ENCODE assay signal across 8 cellular contexts in genomic region chr15:44735482-44736260, GRCh38. TPM values are rescaled to one million over a fixed set of nuclear protein-coding genes. Genes with fewer than 3 reads are reported as not detected.
DNase-seq lines count a peak whose midpoint lies in the region; ATAC-seq and TF ChIP-seq lines count a peak whose summit lies in the region.

No MANE protein-coding gene starts in this region.

- H3K18ac ChIP-seq in H9 (ENCODE audit: insufficient read length, low read depth, low read length): no peak overlapping the region

- H3K27ac ChIP-seq in ACC112 (ENCODE audit: low read depth, low read length) (peak overlapping the region; percentile 45), H9 (ENCODE audit: insufficient read length, low read depth, low read length) (no peak overlapping the region), right atrium auricular region (peak overlapping the region; percentile 8 to 72), temporal lobe (ENCODE audit: low read depth, low read length) (peak overlapping the region; percentile 13)

- H3K14ac ChIP-seq in H9 (ENCODE audit: insufficient read depth, low read length): no peak overlapping the region

- no peak overlapping the region for H4K8ac ChIP-seq in H9 (replicated peaks; ENCODE audit: insufficient read length, low read depth, low read length)

- no peaks in the 10 kb centered on the region for H4K20me1 ChIP-seq in H9 (ENCODE audit: control insufficient read depth, insufficient read depth, insufficient read length)

- no peak overlapping the region for H3K23ac ChIP-seq in H9 (ENCODE audit: insufficient read length, low read depth, low read length)

- no peak overlapping the region for H3K4me3 Mint-ChIP-seq in H9

- no peak for TF ChIP-seq CTCF in H9 (conservative IDR thresholded peaks at IDR 0.05)
- TF ChIP-seq CTCF in right atrium auricular region (IDR thresholded peaks at IDR 0.05): no peak

- no peak for DNase-seq in H9
- DNase-seq in activated CD4-positive, CD25-positive, alpha-beta regulatory T cell treated with anti-CD3 and anti-CD28 coated beads, Interleukin-2, amount 50 U/mL, for 72 hours: peak; percentile 40
- peak; percentile 80 for DNase-seq in right atrium auricular region (ENCODE audit: low spot score)
- DNase-seq in DMS79 treated with DMSO at 0.1 percent for 48 hours (lab: John Stamatoyannopoulos, UW): no peak

- no peaks in the 10 kb centered on the region for H3K79me1 ChIP-seq in H9 (ENCODE audit: insufficient read depth, low read depth, low read length, poor library complexity, severe bottlenecking)

- 100% methylated on average over 1 of the region's 8 CpGs for WGBS in H9 (ENCODE audit: extremely low coverage, insufficient read length, low lambda C conversion rate)

- no peaks in the 10 kb centered on the region for H3K23me2 ChIP-seq in H9 (ENCODE audit: insufficient read length, low read depth, low read length, poor library complexity, severe bottlenecking)

- H3K79me2 ChIP-seq in ACC112 (ENCODE audit: control insufficient read depth, insufficient read depth, low read length, unreplicated experiment) (peaks cover 9% of the 10 kb centered on the region), H9 (ENCODE audit: insufficient read depth, low read length) (no peaks in the 10 kb centered on the region)

- 0 out of 2 replicates have a peak, but pooled peaks cover 2% of the 10 kb centered on the region for H3K27me3 Mint-ChIP-seq in H9 (ENCODE audit: low read depth)

- no peak overlapping the region for H4K5ac ChIP-seq in H9 (ENCODE audit: insufficient read length, low read depth, low read length)

- H3K36me3 Mint-ChIP-seq in H9 (ENCODE audit: insufficient read depth in 1 of 3, low read depth in 3 of 3): peaks cover 0 to 3% (median 0%) of the 10 kb centered on the region in 3 experiments; a peak in 1 of 7 replicates

- peaks cover 9 to 14% of the 10 kb centered on the region in 2 experiments; a peak in 3 of 4 replicates for H3K4me1 Mint-ChIP-seq in H9

- H4K91ac ChIP-seq in H9 (ENCODE audit: insufficient read length, low read depth, low read length): no peak overlapping the region

- no peak overlapping the region for H3K4me3 ChIP-seq in ACC112 (ENCODE audit: low read depth, low read length)
- H3K4me3 ChIP-seq in right atrium auricular region: no peak overlapping the region

- no peaks in the 10 kb centered on the region for H3K27me3 ChIP-seq in ACC112 (ENCODE audit: insufficient read depth, low read length)
- no peaks in the 10 kb centered on the region for H3K27me3 ChIP-seq in H9 (ENCODE audit: insufficient read depth, low read length)
- no peaks in the 10 kb centered on the region for H3K27me3 ChIP-seq in right atrium auricular region

- H3K9ac ChIP-seq in H9 (ENCODE audit: extremely low read depth, insufficient read length, low read length): no peak overlapping the region

- H3K9me3 ChIP-seq in H9 (ENCODE audit: control insufficient read depth, low read depth, low read length): no peaks in the 10 kb centered on the region
- H3K9me3 ChIP-seq in right atrium auricular region: no peaks in the 10 kb centered on the region

- no peak overlapping the region for H3T11ph ChIP-seq in H9 (ENCODE audit: low read length)

- no peak overlapping the region for H3K4ac ChIP-seq in H9 (ENCODE audit: low read depth, low read length)

- H2AK5ac ChIP-seq in H9 (ENCODE audit: insufficient read length, low read length): no peak overlapping the region

- H2BK5ac ChIP-seq in H9 (ENCODE audit: insufficient read length, low read length): no peak overlapping the region

- H2AFZ ChIP-seq in ACC112 (ENCODE audit: low read length, unreplicated experiment): peak overlapping the region; percentile 58
- H2AFZ ChIP-seq in H9 (ENCODE audit: low read length): peak overlapping the region; percentile 3

- H3K4me1 ChIP-seq in ACC112 (ENCODE audit: control insufficient read depth, insufficient read depth, low read length, unreplicated experiment): peaks cover 38% of the 10 kb centered on the region
- no peaks in the 10 kb centered on the region for H3K4me1 ChIP-seq in H9 (ENCODE audit: insufficient read depth, low read length)
- peaks cover 0 to 26% of the 10 kb centered on the region in 2 donors for H3K4me1 ChIP-seq in right atrium auricular region

- ATAC-seq in GM21619 (IDR thresholded peaks at IDR 0.05; ENCODE audit: unreplicated experiment) (no peak), HG02840 (IDR thresholded peaks at IDR 0.05; ENCODE audit: low FRiP score, unreplicated experiment) (no peak)

- peaks cover 8 to 10% of the 10 kb centered on the region in 2 experiments; a peak in 4 of 5 replicates for H3K9me3 Mint-ChIP-seq in H9

- H3K4me2 ChIP-seq in H9 (ENCODE audit: insufficient read depth, insufficient read length, low read length): no peak overlapping the region

- H3K36me3 ChIP-seq in ACC112 (ENCODE audit: insufficient read depth, low read length) (peaks cover 11% of the 10 kb centered on the region), right atrium auricular region (peaks cover 8% of the 10 kb centered on the region)

- H3K27ac Mint-ChIP-seq in H9: no peak overlapping the region; a peak in 2 of 7 replicates

- peak overlapping the region; percentile 6 for H2BK20ac ChIP-seq in H9 (ENCODE audit: low read depth, low read length, poor library complexity, severe bottlenecking)

- no peak overlapping the region for H2BK15ac ChIP-seq in H9 (ENCODE audit: low read depth, low read length)

- H3K56ac ChIP-seq in H9 (ENCODE audit: insufficient read length, low read depth, low read length): no peak overlapping the region

- no peak overlapping the region for H2BK12ac ChIP-seq in H9 (ENCODE audit: insufficient read length, low read depth, low read length)

- no peak overlapping the region for H2BK120ac ChIP-seq in H9 (ENCODE audit: low read depth, low read length, poor library complexity, severe bottlenecking)

RNA-seq across cellular contexts. Expression of gene TRIM69, which starts 0.7 kb away (rescaled TPM):
- total RNA-seq in H9 (2021) (3.8 and 4.3 TPM in 2 replicates), right atrium auricular region (10 to 100 TPM; 28.9 to 55.1 TPM), temporal lobe (27.0 TPM)

RNA-seq across cellular contexts. Expression of gene B2M, which starts 24.4 kb away (rescaled TPM):
- 74.3 and 81.0 TPM in 2 replicates for total RNA-seq in H9 (2021)
- total RNA-seq in right atrium auricular region: 1,000 to 10,000 TPM; 1,354 to 2,259 TPM
- 223 TPM for total RNA-seq in temporal lobe

RNA-seq across cellular contexts. Expression of gene PATL2, which starts 24.5 kb away (rescaled TPM):
- 0.46 and 0.55 TPM in 2 replicates for total RNA-seq in H9 (2021)
- 1 to 10 TPM in 1 of 2 donors, under 1 TPM in 1; 0.75 to 4.5 TPM for total RNA-seq in right atrium auricular region
- not detected for total RNA-seq in temporal lobe

Comparison
In these comparisons a context has a peak if more than half of its experiments do, and no peak if none do; other contexts are left out.
1. DNase-seq: peak in activated CD4-positive, CD25-positive, alpha-beta regulatory T cell treated with anti-CD3 and anti-CD28 coated beads, Interleukin-2, amount 50 U/mL, for 72 hours (single experiment) and right atrium auricular region (single experiment); none in H9 (single experiment) and DMS79 treated with DMSO at 0.1 percent for 48 hours (single experiment).